ENCODE assay signal across 2 cellular contexts in the genomic region with DNA sequence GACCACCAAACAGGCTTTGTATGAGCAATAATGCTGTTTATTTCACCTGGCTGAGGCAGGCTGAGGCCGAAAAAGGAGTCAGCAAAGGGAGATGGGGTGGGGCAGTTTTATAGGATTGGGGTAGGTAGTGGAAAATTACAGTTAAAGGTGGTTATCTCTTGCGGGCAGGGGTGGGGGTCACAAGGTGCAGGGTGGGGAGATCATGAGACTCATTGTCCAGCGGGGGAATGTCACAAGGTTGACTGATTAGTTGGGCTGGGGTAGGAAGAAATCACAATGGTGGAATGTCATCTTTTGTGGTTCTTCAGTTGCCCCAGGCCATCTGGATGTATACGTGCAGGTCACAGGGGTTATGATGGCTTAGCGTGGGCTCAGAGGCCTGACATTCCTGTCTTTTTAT. TPM values are rescaled to one million over a fixed set of nuclear protein-coding genes. Genes with fewer than 3 reads are reported as not detected.
"Had no signal": no experiment of that assay in that cellular context is flagged by ENCODE, and none has a peak within 500 bp of the region (broad histone marks: within the 10 kb centered on the region; RNA-seq: fewer than 3 reads in every experiment).

No MANE protein-coding gene starts in this region.

RNA-seq across cellular contexts. Expression of gene TEX46, which starts 18.1 kb away (rescaled TPM):
- total RNA-seq: G401, GM12878 had no signal

RNA-seq across cellular contexts. Expression of gene LACTBL1, which starts 24.9 kb away (rescaled TPM):
- total RNA-seq: G401, GM12878 had no signal
